12 cellular contexts compared by ENCODE assay signal in the genomic region with DNA sequence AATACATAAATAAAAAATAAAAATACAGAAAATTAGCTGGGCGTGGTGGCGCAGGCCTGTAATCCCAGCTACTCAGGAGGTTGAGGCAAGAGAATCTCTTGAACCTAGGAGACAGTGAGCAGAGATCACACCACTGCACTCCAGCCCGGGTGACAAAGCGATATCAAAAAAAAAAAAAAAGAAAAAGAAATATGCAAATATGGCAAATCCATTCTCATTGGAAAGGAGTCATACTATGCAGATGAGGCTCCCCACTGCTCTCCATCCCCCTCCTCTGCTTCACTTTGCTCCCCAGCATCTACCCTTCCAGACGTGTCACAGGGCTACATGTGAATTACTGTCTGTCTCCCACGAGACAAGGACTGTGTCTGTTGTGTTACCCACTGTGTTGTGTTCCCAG.
"Had no signal": no experiment of that assay in that cellular context is flagged by ENCODE, and none has a peak within 500 bp of the region (broad histone marks: within the 10 kb centered on the region; RNA-seq: fewer than 3 reads in every experiment).

No MANE protein-coding gene starts in this region.

- H3K27ac ChIP-seq: vagina had no signal

- H3K9me3 ChIP-seq: thyroid gland, vagina had no signal

- H3K27me3 ChIP-seq: thyroid gland, vagina had no signal

- H3K9me3 Mint-ChIP-seq: neural crest cell had no signal

- H3K36me3 ChIP-seq: thyroid gland, vagina had no signal

- H3K4me3 Mint-ChIP-seq: neural crest cell; stimulated activated effector memory CD8-positive, alpha-beta T cell treated with anti-CD3 and anti-CD28 coated beads, Interleukin-12 subunit alpha, Interleukin-12 subunit beta, amount 100 ng/mL, for 72 hours; T-cell had no signal

- ATAC-seq: esophagus mucosa; stimulated activated effector memory CD8-positive, alpha-beta T cell treated with anti-CD3 and anti-CD28 coated beads, Interleukin-12 subunit alpha, Interleukin-12 subunit beta, amount 100 ng/mL, for 72 hours; T-cell had no signal

- H3K4me3 ChIP-seq: thyroid gland, vagina had no signal

- DNase-seq: activated CD4-positive, CD25-positive, alpha-beta regulatory T cell treated with anti-CD3 and anti-CD28 coated beads, Interleukin-2, amount 50 U/mL, for 72 hours; activated naive CD4-positive, alpha-beta T cell; activated T-cell treated with anti-CD3 and anti-CD28 coated beads for 4 hours; aorta; hypothalamus; T-cell; T-helper 9 cell; thyroid gland had no signal

- H3K27ac Mint-ChIP-seq: T-cell had no signal

- H3K36me3 Mint-ChIP-seq: stimulated activated effector memory CD8-positive, alpha-beta T cell treated with anti-CD3 and anti-CD28 coated beads, Interleukin-12 subunit alpha, Interleukin-12 subunit beta, amount 100 ng/mL, for 72 hours; T-cell had no signal
